Comparison of ENCODE assay signal across 8 cellular contexts in genomic region chrX:135974279-135974856, GRCh38. TPM values are rescaled to one million over a fixed set of nuclear protein-coding genes. Genes with fewer than 3 reads are reported as not detected.
DNase-seq lines count a peak whose midpoint lies in the region; ATAC-seq and TF ChIP-seq lines count a peak whose summit lies in the region.

No MANE protein-coding gene starts in this region.

- no peaks in the 10 kb centered on the region for H3K27me3 ChIP-seq in PC-3 (ENCODE audit: low read length)
- no peaks in the 10 kb centered on the region for H3K27me3 ChIP-seq in heart left ventricle
- no peaks in the 10 kb centered on the region for H3K27me3 ChIP-seq in upper lobe of left lung

- POLR2A ChIA-PET in PC-3 (lab: Charles Lee; ENCODE audit: unreplicated experiment) = no interaction called here

- peaks cover 4% of the 10 kb centered on the region; the same call in 1 of the 2 replicates for H4K20me1 ChIP-seq in PC-3 (ENCODE audit: low read length)

- no peak overlapping the region for H3K27ac Mint-ChIP-seq in activated naive CD4-positive, alpha-beta T cell treated with anti-CD3 and anti-CD28 coated beads, Interleukin-2, amount 50 U/mL, for 24 hours

- H3K9ac ChIP-seq in PC-3 (ENCODE audit: low read length) = no peak overlapping the region

- peaks cover 31% of the 10 kb centered on the region for H3K4me1 Mint-ChIP-seq in activated naive CD4-positive, alpha-beta T cell treated with anti-CD3 and anti-CD28 coated beads, Interleukin-2, amount 50 U/mL, for 24 hours

- CTCF ChIA-PET in PC-3 (lab: Charles Lee) = no interaction called here

- H3K4me3 ChIP-seq in PC-3 (ENCODE audit: low read length) (peak overlapping the region; percentile 58), heart left ventricle (peak overlapping the region in 11 of 12 donors; percentile 18 to 93 (median 44)), upper lobe of left lung (peak overlapping the region in 3 of 4 donors; percentile 38 to 48 (median 45))

- H3K79me2 ChIP-seq in PC-3 (ENCODE audit: low read length) = peaks cover 26% of the 10 kb centered on the region

- H3K9me3 ChIP-seq in PC-3 (ENCODE audit: low read length) = no peaks in the 10 kb centered on the region
- no peaks in the 10 kb centered on the region for H3K9me3 ChIP-seq in heart left ventricle
- no peaks in the 10 kb centered on the region for H3K9me3 ChIP-seq in upper lobe of left lung

- H3K9me3 Mint-ChIP-seq in activated naive CD4-positive, alpha-beta T cell treated with anti-CD3 and anti-CD28 coated beads, Interleukin-2, amount 50 U/mL, for 24 hours = no peaks in the 10 kb centered on the region

- intact Hi-C loops in PC-3 (cut with micrococcal nuclease) (no loop called here), heart left ventricle (cut with DNase I) (no loop called here), posterior vena cava (cut with DNase I) (no loop called here)

- BruUV-seq in PC-3 (replicated peaks; lab: Mats Ljungman, UMichigan) = no TSS peak

- peak overlapping the region; percentile 70 for H3K4me3 Mint-ChIP-seq in activated naive CD4-positive, alpha-beta T cell treated with anti-CD3 and anti-CD28 coated beads, Interleukin-2, amount 50 U/mL, for 24 hours

- peak overlapping the region; percentile 77 for H3K4me2 ChIP-seq in PC-3 (ENCODE audit: low read length)

- TF ChIP-seq CTCF in PC-3 (conservative IDR thresholded peaks at IDR 0.05; ENCODE audit: low read depth, low read length) (no peak), heart left ventricle (IDR thresholded peaks at IDR 0.05) (no peak), upper lobe of left lung (IDR thresholded peaks at IDR 0.05) (no peak)

- peaks cover 4% of the 10 kb centered on the region for H3F3A ChIP-seq in PC-3 (ENCODE audit: low read length, unreplicated experiment)

- no peak for TF ChIP-seq EP300 in upper lobe of left lung (IDR thresholded peaks at IDR 0.05)

- DNase-seq in NCI-H2107 (lab: John Stamatoyannopoulos, UW) (peak; percentile 56), NCI-H2107 treated with DMSO at 0.1 percent for 48 hours (lab: John Stamatoyannopoulos, UW; ENCODE audit: unreplicated experiment) (no peak), PC-3 (peak; percentile 25), heart left ventricle (peak; percentile 72 to 85 (median 83)), posterior vena cava (ENCODE audit: low spot score) (peak; percentile 90), upper lobe of left lung (peak; percentile 75 to 91)

- 0 out of 2 replicates have a peak, but pooled peaks have one; percentile 4 for ATAC-seq in PC-3
- ATAC-seq in heart left ventricle = peak; percentile 63 to 79 (median 71)
- ATAC-seq in upper lobe of left lung (ENCODE audit: low FRiP score in 2 of 2) = peak; percentile 75 to 85
- ATAC-seq in GM18505 (IDR thresholded peaks at IDR 0.05; ENCODE audit: unreplicated experiment) = no peak

- 3 to 49% (median 16%) methylated on average over 16 to 24 of the region's 32 CpGs for WGBS in heart left ventricle, 4 donors
- 1 to 43% methylated on average over 8 to 9 of the region's 32 CpGs for WGBS in upper lobe of left lung, 2 donors

- H3K27me3 Mint-ChIP-seq in activated naive CD4-positive, alpha-beta T cell treated with anti-CD3 and anti-CD28 coated beads, Interleukin-2, amount 50 U/mL, for 24 hours = no peaks in the 10 kb centered on the region

- H3K9me2 ChIP-seq in PC-3 (replicated peaks; ENCODE audit: low read length) = no peaks in the 10 kb centered on the region

- no peak overlapping the region for H3K27ac ChIP-seq in PC-3 (ENCODE audit: low read length)
- H3K27ac ChIP-seq in heart left ventricle = peak overlapping the region in 8 of 12 donors; percentile 3 to 50 (median 40)
- peak overlapping the region; percentile 12 to 90 (median 52) for H3K27ac ChIP-seq in upper lobe of left lung

- H3K36me3 Mint-ChIP-seq in activated naive CD4-positive, alpha-beta T cell treated with anti-CD3 and anti-CD28 coated beads, Interleukin-2, amount 50 U/mL, for 24 hours = no peaks in the 10 kb centered on the region

- H3K4me1 ChIP-seq in PC-3 (ENCODE audit: insufficient read depth, low read length) = peaks cover 31% of the 10 kb centered on the region
- peaks cover 0 to 19% (median 8%) of the 10 kb centered on the region in 12 donors for H3K4me1 ChIP-seq in heart left ventricle
- H3K4me1 ChIP-seq in upper lobe of left lung = peaks cover 6 to 18% (median 8%) of the 10 kb centered on the region in 4 donors

- TF ChIP-seq POLR2A in heart left ventricle (IDR thresholded peaks at IDR 0.05) (no peak), upper lobe of left lung (IDR thresholded peaks at IDR 0.05) (no peak), GM18505 (IDR thresholded peaks at IDR 0.05; ENCODE audit: borderline replicate concordance, extremely low read depth, insufficient read depth, insufficient read length) (no peak)

- H2AFZ ChIP-seq in PC-3 (ENCODE audit: low read length) = peak overlapping the region; percentile 53

- H3K36me3 ChIP-seq in PC-3 (ENCODE audit: low read depth, low read length) (no peaks in the 10 kb centered on the region), heart left ventricle (peaks cover 0 to 5% (median 0%) of the 10 kb centered on the region in 9 donors), upper lobe of left lung (no peaks in the 10 kb centered on the region)

RNA-seq across cellular contexts. Expression of gene MMGT1, which starts 0.6 kb away (rescaled TPM):
- total RNA-seq in PC-3 (2014; rRNA removed) (20.7 and 23.1 TPM in 2 replicates), heart left ventricle (10 to 100 TPM; 22.8 to 34.4 (median 26.5) TPM), posterior vena cava (10 to 100 TPM; 31.9 to 38.5 TPM), upper lobe of left lung (10 to 100 TPM in 4 of 6 donors, 1 to 10 TPM in 2; 7.2 to 32.2 (median 24.9) TPM)
- polyA plus RNA-seq in heart left ventricle = 10 to 100 TPM in 1 of 2 donors, 1 to 10 TPM in 1; 1.6 to 28.6 TPM

RNA-seq across cellular contexts. Expression of gene SLC9A6, which starts 10.9 kb away (rescaled TPM):
- 13.4 and 14.4 TPM in 2 replicates for total RNA-seq in PC-3 (2014; rRNA removed)
- total RNA-seq in heart left ventricle = 10 to 100 TPM; 14.3 to 23.2 (median 15.6) TPM
- polyA plus RNA-seq in heart left ventricle = 10 to 100 TPM; 10.6 to 20.5 TPM
- 10 to 100 TPM; 12.1 to 13.3 TPM for total RNA-seq in posterior vena cava
- 10 to 100 TPM in 4 of 6 donors, 1 to 10 TPM in 2; 4.7 to 16.9 (median 11.5) TPM for total RNA-seq in upper lobe of left lung
